ENCODE assay signal across 13 cellular contexts in the genomic region with DNA sequence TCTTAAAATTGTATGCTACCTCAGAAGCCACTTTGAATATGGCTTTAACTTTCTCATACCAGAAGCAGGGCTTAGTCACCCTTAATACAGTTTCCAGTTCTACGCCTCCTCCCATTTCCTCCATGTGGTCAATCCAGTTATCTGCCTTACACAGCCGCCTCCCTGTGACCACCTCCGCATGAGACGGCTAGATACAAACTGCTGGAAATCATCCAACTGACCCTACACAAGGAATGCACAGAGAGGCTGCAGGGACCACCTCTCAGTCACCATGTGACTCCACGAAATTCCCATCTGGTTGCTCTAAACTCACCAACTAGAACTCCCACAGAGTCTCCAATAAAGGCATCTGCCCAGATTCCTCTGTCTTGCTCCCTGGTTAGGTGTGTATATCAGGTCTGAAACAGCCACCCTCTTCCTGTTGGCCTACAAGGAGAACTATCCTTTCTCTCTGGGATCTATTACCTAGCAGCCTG. TPM values are rescaled to one million over a fixed set of nuclear protein-coding genes. Genes with fewer than 3 reads are reported as not detected.
DNase-seq lines count a peak whose midpoint lies in the region; ATAC-seq and TF ChIP-seq lines count a peak whose summit lies in the region.
"Had no signal": no experiment of that assay in that cellular context is flagged by ENCODE, and none has a peak within 500 bp of the region (broad histone marks: within the 10 kb centered on the region; RNA-seq: fewer than 3 reads in every experiment).

No MANE protein-coding gene starts in this region.

- no peak overlapping the region for H3K27ac ChIP-seq in endodermal cell (ENCODE audit: low read depth, low read length)
- H3K27ac ChIP-seq in dorsolateral prefrontal cortex: peak overlapping the region in 3 of 59 donors; percentile 8 to 29 (median 23)
- H3K27ac ChIP-seq: parathyroid adenoma had no signal

- no peaks in the 10 kb centered on the region for H3K27me3 ChIP-seq in Loucy (ENCODE audit: insufficient read depth, low read length, poor library complexity, severe bottlenecking)
- H3K27me3 ChIP-seq in endodermal cell (ENCODE audit: control insufficient read depth, insufficient read depth, low read length, poor library complexity, severe bottlenecking): no peaks in the 10 kb centered on the region
- H3K27me3 ChIP-seq in dorsolateral prefrontal cortex: no peaks in the 10 kb centered on the region

- H3K27me3 Mint-ChIP-seq in endodermal cell (ENCODE audit: insufficient read depth) (no peaks in the 10 kb centered on the region), natural killer cell (ENCODE audit: low read depth in 2 of 2) (no peaks in the 10 kb centered on the region)

- H3K9me3 Mint-ChIP-seq in endodermal cell (peaks cover 55% of the 10 kb centered on the region), natural killer cell (no peaks in the 10 kb centered on the region)

- no peak overlapping the region for H3K9ac ChIP-seq in Loucy (ENCODE audit: low read depth, low read length, poor library complexity, severe bottlenecking)
- no peak overlapping the region for H3K9ac ChIP-seq in endodermal cell (ENCODE audit: extremely low read depth, low read length, poor library complexity, severe bottlenecking)
- H3K9ac ChIP-seq: parathyroid adenoma had no signal

- H3K4me1 ChIP-seq in Loucy (ENCODE audit: insufficient read depth, low read length, poor library complexity, severe bottlenecking) (peaks cover 19% of the 10 kb centered on the region), endodermal cell (ENCODE audit: control insufficient read depth, insufficient read depth, low read length) (peaks cover 5% of the 10 kb centered on the region)

- peak in 2 of 3 donors; percentile 34 to 47 for ATAC-seq in natural killer cell
- no peak for ATAC-seq in GM18909 (IDR thresholded peaks at IDR 0.05; ENCODE audit: poor library complexity, unreplicated experiment)

- H3K4me1 Mint-ChIP-seq in endodermal cell (peaks cover 5% of the 10 kb centered on the region), natural killer cell (peaks cover 54 to 57% of the 10 kb centered on the region in 2 donors)

- no peak overlapping the region for H2AFZ ChIP-seq in Loucy (ENCODE audit: low read length)
- H2AFZ ChIP-seq: parathyroid adenoma had no signal

- H3K36me3 Mint-ChIP-seq in endodermal cell (ENCODE audit: low read depth): peaks cover 83% of the 10 kb centered on the region
- H3K36me3 Mint-ChIP-seq in natural killer cell: no peaks in the 10 kb centered on the region

- no peaks in the 10 kb centered on the region for H3F3A ChIP-seq in Loucy (ENCODE audit: low read depth)

- peaks cover 14% of the 10 kb centered on the region for H4K20me1 ChIP-seq in Loucy (ENCODE audit: insufficient read depth, low read length, poor library complexity, severe bottlenecking)

- H3K36me3 ChIP-seq in Loucy (ENCODE audit: insufficient read depth, low read length) (0 out of 2 replicates have a peak, but pooled peaks cover 2% of the 10 kb centered on the region), endodermal cell (ENCODE audit: control insufficient read depth, insufficient read depth, low read length) (peaks cover 75% of the 10 kb centered on the region)

- H3K79me2 ChIP-seq in Loucy (ENCODE audit: insufficient read depth, low read length): peaks cover 61% of the 10 kb centered on the region; the same call in 1 of the 2 replicates

- WGBS in endodermal cell (ENCODE audit: insufficient coverage in 1 of 2, insufficient read length in 1 of 2), 2 experiments: 97% methylated on average over 5 of the region's 5 CpGs

- H3K4me3 ChIP-seq in Loucy (ENCODE audit: low read length, poor library complexity, severe bottlenecking): no peak overlapping the region
- H3K4me3 ChIP-seq in endodermal cell (ENCODE audit: low read length): peak overlapping the region; percentile 60
- H3K4me3 ChIP-seq in dorsolateral prefrontal cortex: no peak overlapping the region

- no peaks in the 10 kb centered on the region for H3K9me3 ChIP-seq in Loucy (ENCODE audit: insufficient read depth, low read depth, low read length)
- H3K9me3 ChIP-seq in endodermal cell (ENCODE audit: control insufficient read depth, low read length): peaks cover 72% of the 10 kb centered on the region

- TF ChIP-seq CTCF in Loucy (conservative IDR thresholded peaks at IDR 0.05; ENCODE audit: low read length) (no peak), endodermal cell (conservative IDR thresholded peaks at IDR 0.05) (no peak), natural killer cell (IDR thresholded peaks at IDR 0.05) (no peak), dorsolateral prefrontal cortex (IDR thresholded peaks at IDR 0.05 in 54 of 56, conservative IDR thresholded peaks at IDR 0.05 in 2 of 56; ENCODE audit: low read depth in 1 of 56, partially characterized antibody in 56 of 56) (no peak)

- peak overlapping the region; percentile 19 for H3K4me2 ChIP-seq in Loucy (ENCODE audit: low read depth, low read length, poor library complexity, severe bottlenecking)

- H3K9me2 ChIP-seq in Loucy (replicated peaks; ENCODE audit: low read depth, low read length): no peaks in the 10 kb centered on the region

- H3K4me3 Mint-ChIP-seq in endodermal cell: no peak overlapping the region
- peak overlapping the region; percentile 74 for H3K4me3 Mint-ChIP-seq in natural killer cell

- H3K27ac Mint-ChIP-seq in endodermal cell (no peak overlapping the region), natural killer cell (peak overlapping the region; percentile 86 to 90)

- DNase-seq in CMK (ENCODE audit: low read depth): peak; percentile 90
- DNase-seq in endodermal cell: no peak
- no peak for DNase-seq in natural killer cell
- DNase-seq in putamen (ENCODE audit: low spot score): no peak
- no peak for DNase-seq in NCI-H128 (lab: John Stamatoyannopoulos, UW; ENCODE audit: unreplicated experiment)
- DNase-seq in dorsolateral prefrontal cortex: no peak
- DNase-seq: Calu3; left colon; NCI-H2081; stimulated activated CD4-positive, alpha-beta T cell treated with anti-CD3 and anti-CD28 coated beads, Interleukin-4, amount 100 ng/mL, for 24 hours had no signal

- intact Hi-C loops in natural killer cell (cut with micrococcal nuclease): no loop called here
- intact Hi-C loops in dorsolateral prefrontal cortex (cut with DNase I): no loop called here

RNA-seq across cellular contexts. Expression of gene ZNF564, which starts 6.8 kb away (rescaled TPM):
- 10 to 100 TPM; 17.3 to 20.6 TPM for total RNA-seq in endodermal cell
- polyA plus RNA-seq in endodermal cell (2013, experiment 1 of 2): 7.9 TPM
- polyA plus RNA-seq in endodermal cell (2013, experiment 2 of 2): 6.9 TPM
- 10 to 100 TPM; 22.0 to 27.1 (median 23.3) TPM for total RNA-seq in natural killer cell
- total RNA-seq in dorsolateral prefrontal cortex: 10 to 100 TPM; 10.2 to 25.8 (median 14.0) TPM

RNA-seq across cellular contexts. Expression of gene ZNF709, which starts 59.8 kb away (rescaled TPM):
- total RNA-seq in endodermal cell: 1 to 10 TPM; 5.3 to 7.4 TPM
- 4.6 TPM for polyA plus RNA-seq in endodermal cell (2013, experiment 1 of 2)
- polyA plus RNA-seq in endodermal cell (2013, experiment 2 of 2): 5.2 TPM
- total RNA-seq in natural killer cell: 1 to 10 TPM; 4.1 to 4.7 (median 4.1) TPM
- total RNA-seq in dorsolateral prefrontal cortex: 10 to 100 TPM in 60 of 120 experiments, 1 to 10 TPM in 60; 4.7 to 18.1 (median 9.9) TPM
